In genomic region chr15:36434160-36434559, GRCh38 we compare ENCODE assay signal across 22 cellular contexts.
DNase-seq lines count a peak whose midpoint lies in the region; ATAC-seq, FAIRE-seq and TF ChIP-seq lines count a peak whose summit lies in the region.
"Had no signal": no experiment of that assay in that cellular context is flagged by ENCODE, and none has a peak within 500 bp of the region (broad histone marks: within the 10 kb centered on the region; RNA-seq: fewer than 3 reads in every experiment).

No MANE protein-coding gene starts in this region.

- H3K4me1 ChIP-seq in HCT116 (ENCODE audit: control insufficient read depth in 1 of 2, insufficient read depth in 2 of 2, low read length in 2 of 2) (peaks cover 1 to 24% of the 10 kb centered on the region in 2 experiments), keratinocyte (ENCODE audit: control insufficient read depth, extremely low read depth, insufficient read depth, low read length) (peaks cover under 1% of the 10 kb centered on the region)

- POLR2A ChIA-PET in HCT116 (lab: Charles Lee): interaction anchor here (0.7 to 1.3 kb wide), 2 partner anchors 15 to 1824 kb away, joined by 3 to 5 read pairs; no protein-coding TSS in a partner anchor

- H3K4me2 ChIP-seq in HCT116 (ENCODE audit: low read length): no peak overlapping the region
- no peak overlapping the region for H3K4me2 ChIP-seq in keratinocyte (ENCODE audit: control insufficient read depth, extremely low read depth, insufficient read depth, low read depth, low read length)
- H3K4me2 ChIP-seq: A549; BLaER1 treated with 17β-estradiol and CSF1 and Interleukin-3, amounts not matched to agents 10 nM and 100 nM had no signal

- H2AFZ ChIP-seq in HCT116 (ENCODE audit: low read depth, low read length, poor library complexity, severe bottlenecking) (peak overlapping the region; percentile 41), keratinocyte (ENCODE audit: control insufficient read depth, low read length) (no peak overlapping the region)

- no peaks in the 10 kb centered on the region for H3K9me2 ChIP-seq in HCT116 (ENCODE audit: insufficient read depth)

- dilution Hi-C loops in keratinocyte (cut with MboI; ENCODE audit: extremely low pct_ligation_motif_present, low sequenced_read_pairs): no loop called here

- H4K20me1 ChIP-seq in HCT116 (ENCODE audit: insufficient read depth) (no peaks in the 10 kb centered on the region), keratinocyte (ENCODE audit: control insufficient read depth, extremely low read depth, insufficient read depth, low read length) (no peaks in the 10 kb centered on the region)
- H4K20me1 ChIP-seq: BLaER1 treated with 17β-estradiol and CSF1 and Interleukin-3, amounts not matched to agents 10 nM and 100 nM had no signal

- H3K36me3 ChIP-seq in HCT116 (ENCODE audit: control insufficient read depth in 1 of 2, insufficient read depth in 2 of 2, low read length in 2 of 2): peaks cover 0 to 8% of the 10 kb centered on the region in 2 experiments; a peak in 1 of 4 replicates
- no peaks in the 10 kb centered on the region for H3K36me3 ChIP-seq in keratinocyte (ENCODE audit: control insufficient read depth in 2 of 2, extremely low read depth in 1 of 2, insufficient read depth in 2 of 2, low read length in 2 of 2)
- H3K36me3 ChIP-seq: BLaER1 treated with 17β-estradiol and CSF1 and Interleukin-3, amounts not matched to agents 10 nM and 100 nM had no signal

- ATAC-seq in HCT116 (no peak), HG03565 (IDR thresholded peaks at IDR 0.05; ENCODE audit: unreplicated experiment) (no peak)
- ATAC-seq: A549; CD8-positive, alpha-beta T cell had no signal

- TF ChIP-seq CTCF in HCT116 (IDR thresholded peaks at IDR 0.05 in 2 of 3, conservative IDR thresholded peaks at IDR 0.05 in 1 of 3; ENCODE audit: borderline replicate concordance in 1 of 3, insufficient read depth in 1 of 3, low read depth in 2 of 3, low read length in 2 of 3) (no peak), keratinocyte (optimal IDR thresholded peaks at IDR 0.05 in 1 of 3, IDR thresholded peaks at IDR 0.05 in 1 of 3, conservative IDR thresholded peaks at IDR 0.05 in 1 of 3; ENCODE audit: extremely low read depth in 1 of 3, insufficient read depth in 2 of 3, low read length in 3 of 3) (no peak)

- H3K27ac ChIP-seq in HCT116 (ENCODE audit: low read depth, low read length) (no peak overlapping the region), keratinocyte (ENCODE audit: control insufficient read depth, insufficient read depth, low read length) (no peak overlapping the region)
- H3K27ac ChIP-seq: 22Rv1; A549; BLaER1 treated with 17β-estradiol and CSF1 and Interleukin-3, amounts not matched to agents 10 nM and 100 nM; C4-2B had no signal

- intact Hi-C loops in HCT116 (cut with micrococcal nuclease): no loop called here

- H3K79me2 ChIP-seq in HCT116 (ENCODE audit: insufficient read depth, low read length) (no peaks in the 10 kb centered on the region), keratinocyte (ENCODE audit: control insufficient read depth, insufficient read depth, low read length) (no peaks in the 10 kb centered on the region)

- no peak overlapping the region for H3K9ac ChIP-seq in HCT116 (ENCODE audit: low read length)
- H3K9ac ChIP-seq in keratinocyte (ENCODE audit: control insufficient read depth, extremely low read depth, insufficient read depth, low read length): no peak overlapping the region
- H3K9ac ChIP-seq: BLaER1 treated with 17β-estradiol and CSF1 and Interleukin-3, amounts not matched to agents 10 nM and 100 nM had no signal

- CTCF ChIA-PET in HCT116 (lab: Charles Lee): no interaction called here

- peak; percentile 13 for FAIRE-seq in keratinocyte (lab: Jason Lieb, UNC)
- FAIRE-seq: A549, D721Med, G401.6, GM12891, GM19239 had no signal

- H3K4me3 ChIP-seq in HCT116 (replicated peaks in 1 of 2; ENCODE audit: low read depth in 1 of 2, low read length in 2 of 2) (no peak overlapping the region), keratinocyte (ENCODE audit: control insufficient read depth in 2 of 3, extremely low read depth in 1 of 3, insufficient read depth in 2 of 3, low read depth in 1 of 3, low read length in 3 of 3) (no peak overlapping the region)
- H3K4me3 ChIP-seq: A549; BLaER1 treated with 17β-estradiol and CSF1 and Interleukin-3, amounts not matched to agents 10 nM and 100 nM had no signal

- no peak for TF ChIP-seq RAD21 in HCT116 (IDR thresholded peaks at IDR 0.05; ENCODE audit: low read depth)

- H3K27me3 ChIP-seq in HCT116 (ENCODE audit: insufficient read depth, low read length): no peaks in the 10 kb centered on the region
- H3K27me3 ChIP-seq in keratinocyte (ENCODE audit: control insufficient read depth, extremely low read depth, insufficient read depth, low read length): no peaks in the 10 kb centered on the region
- H3K27me3 ChIP-seq: BLaER1 treated with 17β-estradiol and CSF1 and Interleukin-3, amounts not matched to agents 10 nM and 100 nM had no signal

- BruUV-seq in HCT116 (replicated peaks; lab: Mats Ljungman, UMichigan): no TSS peak

- TF ChIP-seq POLR2A in HCT116 (IDR thresholded peaks at IDR 0.05; ENCODE audit: borderline replicate concordance, extremely low read depth, insufficient read depth, insufficient read length): no peak

- H3K9me3 ChIP-seq in HCT116 (ENCODE audit: control insufficient read depth in 1 of 2, insufficient read depth in 1 of 2, low read depth in 1 of 2, low read length in 2 of 2): no peaks in the 10 kb centered on the region
- no peaks in the 10 kb centered on the region for H3K9me3 ChIP-seq in keratinocyte (ENCODE audit: control insufficient read depth, low read depth, low read length)
- H3K9me3 ChIP-seq: BLaER1 treated with 17β-estradiol and CSF1 and Interleukin-3, amounts not matched to agents 10 nM and 100 nM; Caco-2 had no signal

- H3K9me1 ChIP-seq in keratinocyte (ENCODE audit: control insufficient read depth, extremely low read depth, insufficient read depth, low read length): no peaks in the 10 kb centered on the region

- peak; percentile 82 for DNase-seq in DMS114 treated with DMSO at 0.1 percent for 48 hours (lab: John Stamatoyannopoulos, UW; ENCODE audit: unreplicated experiment)
- DNase-seq in HCT116 (ENCODE audit: low read depth, low spot score): no peak
- DNase-seq in keratinocyte (ENCODE audit: low read depth, low spot score): no peak
- no peak for DNase-seq in DMS153 treated with DMSO at 0.1 percent for 48 hours (lab: John Stamatoyannopoulos, UW; ENCODE audit: unreplicated experiment)
- DNase-seq in NCI-H1436 treated with DMSO at 0.1 percent for 48 hours (lab: John Stamatoyannopoulos, UW): no peak
- DNase-seq: AML-193; Caco-2; Calu3; CD4-positive, alpha-beta T cell; CD8-positive, alpha-beta T cell; DMS153; DMS79 treated with DMSO at 0.1 percent for 48 hours; GF-D8 had no signal

- RAD21 ChIA-PET in HCT116 (lab: Charles Lee; ENCODE audit: low non-redundant PET in 1 of 2, low total read pairs in 2 of 2, uncharacterized antibody in 2 of 2, unreplicated experiment in 2 of 2): no interaction called here

TF ChIP-seq in HCT116, 20 proteins besides CTCF, POLR2A, EP300 and RAD21 (continues in another document):
- TF ChIP-seq POLR2AphosphoS5 (IDR thresholded peaks at IDR 0.05; ENCODE audit: low read depth, low read length) (no peak), YY1 (IDR thresholded peaks at IDR 0.05; ENCODE audit: extremely low read depth, insufficient replicate concordance, low read depth, low read length) (no peak), EGR1 (IDR thresholded peaks at IDR 0.05; ENCODE audit: low read depth) (no peak), EZH2phosphoT487 (IDR thresholded peaks at IDR 0.05; ENCODE audit: borderline replicate concordance) (no peak), SRF (IDR thresholded peaks at IDR 0.05; ENCODE audit: low read depth) (no peak), ZNF274 (IDR thresholded peaks at IDR 0.05; ENCODE audit: low read depth, low read length) (no peak), CBX3 (IDR thresholded peaks at IDR 0.05; ENCODE audit: low read depth) (no peak), SP1 (IDR thresholded peaks at IDR 0.05; ENCODE audit: low read depth) (no peak), ELF1 (IDR thresholded peaks at IDR 0.05; ENCODE audit: borderline replicate concordance, low read depth) (no peak), SIN3A (IDR thresholded peaks at IDR 0.05; ENCODE audit: low read depth) (no peak), FOSL1 (IDR thresholded peaks at IDR 0.05; ENCODE audit: low read depth) (no peak)
- TF ChIP-seq, protein P1, sequence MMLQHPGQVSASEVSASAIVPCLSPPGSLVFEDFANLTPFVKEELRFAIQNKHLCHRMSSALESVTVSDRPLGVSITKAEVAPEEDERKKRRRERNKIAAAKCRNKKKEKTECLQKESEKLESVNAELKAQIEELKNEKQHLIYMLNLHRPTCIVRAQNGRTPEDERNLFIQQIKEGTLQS (IDR thresholded peaks at IDR 0.05): no peak
- TF ChIP-seq, protein P2, sequence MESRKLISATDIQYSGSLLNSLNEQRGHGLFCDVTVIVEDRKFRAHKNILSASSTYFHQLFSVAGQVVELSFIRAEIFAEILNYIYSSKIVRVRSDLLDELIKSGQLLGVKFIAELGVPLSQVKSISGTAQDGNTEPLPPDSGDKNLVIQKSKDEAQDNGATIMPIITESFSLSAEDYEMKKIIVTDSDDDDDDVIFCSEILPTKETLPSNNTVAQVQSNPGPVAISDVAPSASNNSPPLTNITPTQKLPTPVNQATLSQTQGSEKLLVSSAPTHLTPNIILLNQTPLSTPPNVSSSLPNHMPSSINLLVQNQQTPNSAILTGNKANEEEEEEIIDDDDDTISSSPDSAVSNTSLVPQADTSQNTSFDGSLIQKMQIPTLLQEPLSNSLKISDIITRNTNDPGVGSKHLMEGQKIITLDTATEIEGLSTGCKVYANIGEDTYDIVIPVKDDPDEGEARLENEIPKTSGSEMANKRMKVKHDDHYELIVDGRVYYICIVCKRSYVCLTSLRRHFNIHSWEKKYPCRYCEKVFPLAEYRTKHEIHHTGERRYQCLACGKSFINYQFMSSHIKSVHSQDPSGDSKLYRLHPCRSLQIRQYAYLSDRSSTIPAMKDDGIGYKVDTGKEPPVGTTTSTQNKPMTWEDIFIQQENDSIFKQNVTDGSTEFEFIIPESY (IDR thresholded peaks at IDR 0.05; ENCODE audit: extremely low read depth, insufficient replicate concordance, low read length): no peak
